Comparison of ENCODE assay signal across 12 cellular contexts in the genomic region with DNA sequence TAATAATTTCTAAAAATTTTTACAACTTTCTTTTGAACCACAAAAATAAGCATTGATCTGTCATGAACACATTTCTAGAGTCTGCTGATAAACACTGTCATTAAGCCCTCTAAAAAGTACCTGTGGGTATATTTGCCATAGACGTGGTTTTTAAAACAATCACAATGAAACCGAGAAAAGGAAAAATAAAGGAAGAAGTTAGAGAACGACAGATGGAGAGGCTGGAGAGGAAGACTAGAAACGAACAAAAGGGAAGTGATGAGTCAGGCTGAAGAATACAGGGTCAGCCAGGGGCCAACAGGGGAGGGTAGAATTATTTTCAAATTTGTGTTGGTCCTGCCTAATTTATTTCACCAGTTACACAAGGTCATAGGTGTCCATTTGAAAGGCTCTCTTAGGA.
A peak's percentile ranks its signal among the peaks of the same experiment; 100 is the strongest.
DNase-seq lines count a peak whose midpoint lies in the region; ATAC-seq lines count a peak whose summit lies in the region.
"Had no signal": no experiment of that assay in that cellular context is flagged by ENCODE, and none has a peak within 500 bp of the region (broad histone marks: within the 10 kb centered on the region; RNA-seq: fewer than 3 reads in every experiment).

No MANE protein-coding gene starts in this region.

- peak; percentile 27 for DNase-seq in Daoy (ENCODE audit: low read depth)
- DNase-seq in OCI-M1 (lab: John Stamatoyannopoulos, UW) = peak; percentile 50
- DNase-seq in dermis blood vessel endothelial cell = peak; percentile 12
- no peak for DNase-seq in DMS153 (lab: John Stamatoyannopoulos, UW)
- DNase-seq in stimulated activated CD4-positive, alpha-beta T cell treated with anti-CD3 and anti-CD28 coated beads, Interleukin-2, amount 100 ng/mL, for 24 hours = no peak
- DNase-seq: activated gamma-delta T cell, left ventricle myocardium inferior, NCI-H774, posterior cingulate gyrus had no signal

- peak; percentile 53 for ATAC-seq in HG02610 (IDR thresholded peaks at IDR 0.05; ENCODE audit: unreplicated experiment)
- no peak for ATAC-seq in HG02852 (IDR thresholded peaks at IDR 0.05; ENCODE audit: unreplicated experiment)
- ATAC-seq in GM21526 (IDR thresholded peaks at IDR 0.05; ENCODE audit: low FRiP score, unreplicated experiment) = no peak

Comparison
In these comparisons a context has a peak if more than half of its experiments do, and no peak if none do; other contexts are left out.
1. DNase-seq: peak in Daoy (single experiment), OCI-M1 (single experiment) and dermis blood vessel endothelial cell (single experiment); none in DMS153 (single experiment) and stimulated activated CD4-positive, alpha-beta T cell treated with anti-CD3 and anti-CD28 coated beads, Interleukin-2, amount 100 ng/mL, for 24 hours (0 of 2).